1 cellular context compared by ENCODE assay signal in genomic region chr6:37980222-37980595, GRCh38.
TF ChIP-seq lines count a peak whose summit lies in the region.

No MANE protein-coding gene starts in this region.

TF ChIP-seq in HepG2, 621 proteins besides CTCF, POLR2A, EP300 and RAD21 (continued from another document):
- TF ChIP-seq AKNA (CRISPR knock-in tag; IDR thresholded peaks at IDR 0.05; ENCODE audit: borderline replicate concordance), result no peak
- no peak for TF ChIP-seq ZNF318 (CRISPR knock-in tag; IDR thresholded peaks at IDR 0.05)
- no peak for TF ChIP-seq ZFP62 (CRISPR knock-in tag; IDR thresholded peaks at IDR 0.05)
- TF ChIP-seq SMAD1 (CRISPR knock-in tag; IDR thresholded peaks at IDR 0.05; ENCODE audit: borderline replicate concordance, low read depth), result no peak
- TF ChIP-seq ZNF234 (CRISPR knock-in tag; conservative IDR thresholded peaks at IDR 0.05), result no peak
